Comparison of ENCODE assay signal across 17 cellular contexts in genomic region chr6:1383729-1384548, GRCh38. TPM values are rescaled to one million over a fixed set of nuclear protein-coding genes. Genes with fewer than 3 reads are reported as not detected.
DNase-seq lines count a peak whose midpoint lies in the region; ATAC-seq, FAIRE-seq and TF ChIP-seq lines count a peak whose summit lies in the region.
"Had no signal": no experiment of that assay in that cellular context is flagged by ENCODE, and none has a peak within 500 bp of the region (broad histone marks: within the 10 kb centered on the region; RNA-seq: fewer than 3 reads in every experiment).

No MANE protein-coding gene starts in this region.

- H3K27me3 Mint-ChIP-seq in astrocyte (ENCODE audit: low read depth, unreplicated experiment) (peaks cover 75% of the 10 kb centered on the region), osteocyte (ENCODE audit: unreplicated experiment) (peaks cover 80% of the 10 kb centered on the region)

- H3K9me3 Mint-ChIP-seq in astrocyte (ENCODE audit: unreplicated experiment) (peaks cover 14% of the 10 kb centered on the region), osteocyte (ENCODE audit: unreplicated experiment) (no peaks in the 10 kb centered on the region)
- H3K9me3 Mint-ChIP-seq in activated naive CD4-positive, alpha-beta T cell treated with anti-CD3 and anti-CD28 coated beads, Interleukin-2, amount 50 U/mL, for 72 hours = no peaks in the 10 kb centered on the region
- H3K9me3 Mint-ChIP-seq: nephron had no signal

- H3K9me3 ChIP-seq in ES-I3 (ENCODE audit: control insufficient read depth, insufficient read depth, low read length) (no peaks in the 10 kb centered on the region), astrocyte (ENCODE audit: insufficient read depth, low read depth, low read length) (no peaks in the 10 kb centered on the region), iPS-18a (ENCODE audit: control insufficient read depth, low read depth, low read length) (no peaks in the 10 kb centered on the region)

- H3K4me3 Mint-ChIP-seq in astrocyte (ENCODE audit: unreplicated experiment) (no peak overlapping the region), osteocyte (ENCODE audit: unreplicated experiment) (peak overlapping the region; percentile 40)

- H3K36me3 ChIP-seq in ES-I3 (ENCODE audit: insufficient read depth, low read length) = no peaks in the 10 kb centered on the region
- H3K36me3 ChIP-seq in astrocyte (ENCODE audit: insufficient read depth, low read length) = no peaks in the 10 kb centered on the region
- H3K36me3 ChIP-seq in iPS-18a (ENCODE audit: control insufficient read depth, low read depth, low read length) = no peaks in the 10 kb centered on the region

- H3K36me3 Mint-ChIP-seq in astrocyte (ENCODE audit: low read depth, unreplicated experiment) = no peaks in the 10 kb centered on the region
- peaks cover 4% of the 10 kb centered on the region for H3K36me3 Mint-ChIP-seq in osteocyte (ENCODE audit: unreplicated experiment)
- H3K36me3 Mint-ChIP-seq in activated naive CD4-positive, alpha-beta T cell treated with anti-CD3 and anti-CD28 coated beads, Interleukin-2, amount 50 U/mL, for 72 hours = no peaks in the 10 kb centered on the region

- H3K79me2 ChIP-seq in astrocyte (ENCODE audit: insufficient read depth, low read length) = no peaks in the 10 kb centered on the region

- H3K4me2 ChIP-seq in astrocyte (ENCODE audit: low read length) = peak overlapping the region; percentile 26

- no peak for FAIRE-seq in astrocyte (lab: Jason Lieb, UNC)
- FAIRE-seq: frontal cortex had no signal

- no peak overlapping the region for H2AFZ ChIP-seq in astrocyte (ENCODE audit: low read depth, low read length)

- TF ChIP-seq CTCF in astrocyte (IDR thresholded peaks at IDR 0.05; ENCODE audit: insufficient read depth, low read depth, low read length) = no peak
- TF ChIP-seq CTCF in osteocyte (IDR thresholded peaks at IDR 0.05) = no peak

- H4K20me1 ChIP-seq in astrocyte (ENCODE audit: insufficient read depth, low read length) = peaks cover 22% of the 10 kb centered on the region

- H3K27ac Mint-ChIP-seq in astrocyte (ENCODE audit: unreplicated experiment) = peak overlapping the region; percentile 47
- H3K27ac Mint-ChIP-seq in osteocyte (ENCODE audit: unreplicated experiment) = no peak overlapping the region
- H3K27ac Mint-ChIP-seq in activated naive CD4-positive, alpha-beta T cell treated with anti-CD3 and anti-CD28 coated beads, Interleukin-2, amount 50 U/mL, for 72 hours = peak overlapping the region in 1 of 2 donors; percentile 29
- H3K27ac Mint-ChIP-seq: nephron had no signal

- no peak for ATAC-seq in activated naive CD4-positive, alpha-beta T cell treated with anti-CD3 and anti-CD28 coated beads, Interleukin-2, amount 50 U/mL, for 72 hours

- no peak overlapping the region for H3K27ac ChIP-seq in astrocyte (ENCODE audit: low read depth, low read length)
- H3K27ac ChIP-seq in iPS-18a (ENCODE audit: low read length) = no peak overlapping the region
- H3K27ac ChIP-seq: HL-60 had no signal

- H3K4me1 ChIP-seq in ES-I3 (ENCODE audit: insufficient read depth, low read length) (peaks cover 17% of the 10 kb centered on the region), astrocyte (ENCODE audit: insufficient read depth, low read length) (peaks cover 5% of the 10 kb centered on the region), iPS-18a (ENCODE audit: control insufficient read depth, low read depth, low read length) (peaks cover 15% of the 10 kb centered on the region)

- no peak for DNase-seq in astrocyte (ENCODE audit: low read depth)
- no peak for DNase-seq in osteocyte (ENCODE audit: extremely low spot score, unreplicated experiment)
- no peak for DNase-seq in activated CD4-positive, alpha-beta T cell treated with anti-CD3 and anti-CD28 coated beads for 4 hours
- DNase-seq in activated naive CD4-positive, alpha-beta T cell treated with anti-CD3 and anti-CD28 coated beads, Interleukin-2, amount 50 U/mL, for 16 hours = no peak
- DNase-seq in activated naive CD4-positive, alpha-beta T cell treated with anti-CD3 and anti-CD28 coated beads, Interleukin-2, amount 50 U/mL, for 72 hours (ENCODE audit: low spot score in 2 of 2) = no peak
- DNase-seq in NCI-H2171 treated with DMSO at 0.1 percent for 48 hours (lab: John Stamatoyannopoulos, UW) = no peak
- DNase-seq: anterior cingulate cortex, kidney glomerular epithelial cell, NCI-H1930, NCI-H69, substantia nigra had no signal

- H3K9ac ChIP-seq in ES-I3 (ENCODE audit: low read depth, low read length) = peak overlapping the region; percentile 45; the same call in 1 of the 2 replicates
- H3K9ac ChIP-seq in astrocyte (ENCODE audit: low read length) = no peak overlapping the region
- no peak overlapping the region for H3K9ac ChIP-seq in iPS-18a (ENCODE audit: low read length)

- H3K4me3 ChIP-seq in astrocyte (ENCODE audit: insufficient read depth, low read depth, low read length) (no peak overlapping the region), iPS-18a (ENCODE audit: low read length) (peak overlapping the region; percentile 40)

- peaks cover 91% of the 10 kb centered on the region for H3K27me3 ChIP-seq in astrocyte (ENCODE audit: insufficient read depth, low read length)
- peaks cover 100% of the 10 kb centered on the region for H3K27me3 ChIP-seq in iPS-18a (ENCODE audit: control insufficient read depth, insufficient read depth, low read length)

- H3K4me1 Mint-ChIP-seq in astrocyte (ENCODE audit: low read depth, unreplicated experiment) (peaks cover 3% of the 10 kb centered on the region), osteocyte (ENCODE audit: unreplicated experiment) (peaks cover 37% of the 10 kb centered on the region)

RNA-seq across cellular contexts. Expression of gene FOXF2, which starts 5.4 kb away (rescaled TPM):
- 0.46 and 0.61 TPM in 2 replicates for total RNA-seq in astrocyte
- total RNA-seq in osteocyte = 1.5 and 1.8 TPM in 2 replicates
- total RNA-seq in activated naive CD4-positive, alpha-beta T cell treated with anti-CD3 and anti-CD28 coated beads, Interleukin-2, amount 50 U/mL, for 72 hours = not detected
- total RNA-seq: T-helper 2 cell treated with Interferon-gamma antibody and Interleukin-4, amounts not matched to agents 100 ng/mL and 5 ng/mL, for 36 hours had no signal
